8 cellular contexts compared by ENCODE assay signal in the genomic region with DNA sequence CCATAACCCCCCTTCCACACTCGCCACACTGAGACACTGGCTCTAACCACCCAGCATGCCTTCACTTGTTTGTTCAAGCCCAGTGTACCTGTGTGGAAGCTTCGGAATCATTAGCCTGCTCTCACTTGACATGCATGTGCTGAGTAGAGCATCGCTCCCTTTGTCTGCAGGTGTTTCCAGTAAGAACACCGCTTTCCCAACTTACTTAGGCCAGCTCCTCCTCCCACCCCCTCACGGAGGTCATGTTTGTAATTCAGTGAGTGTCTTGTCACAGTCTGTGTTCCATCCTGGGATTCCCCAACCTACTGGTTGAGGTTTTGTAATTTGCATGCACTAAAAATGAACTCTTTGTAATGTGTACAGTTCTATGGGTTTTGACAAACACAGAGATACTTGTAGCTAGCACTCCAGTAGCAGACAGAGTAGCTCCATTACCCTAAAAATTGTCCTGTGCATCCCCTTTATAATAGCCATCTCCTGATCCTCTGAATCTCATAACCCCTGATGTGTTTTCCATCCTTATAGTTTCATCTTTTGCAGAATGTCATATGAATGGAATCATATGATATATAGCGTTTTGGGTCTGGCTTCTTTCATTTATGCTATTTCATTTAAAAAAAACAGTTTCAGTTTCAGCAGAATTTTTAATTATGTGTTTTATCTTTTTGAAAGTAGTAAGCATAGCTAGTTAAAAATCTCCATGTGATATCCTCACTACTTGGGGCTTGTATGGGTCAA.
DNase-seq lines count a peak whose midpoint lies in the region; ATAC-seq lines count a peak whose summit lies in the region.

No MANE protein-coding gene starts in this region.

- DNase-seq in GM19240 (ENCODE audit: insufficient read length, low spot score), result peak; percentile 65
- DNase-seq in activated CD4-positive, alpha-beta T cell treated with anti-CD3 and anti-CD28 coated beads, Interleukin-2, amount 50 U/mL, for 48 hours, result peak; percentile 66 to 75
- DNase-seq in stimulated activated CD4-positive, alpha-beta T cell treated with anti-CD3 and anti-CD28 coated beads, Interleukin-15, amount 100 ng/mL, for 24 hours, result peak; percentile 81
- DNase-seq in A172 (ENCODE audit: low spot score), result no peak
- DNase-seq in DMS53 (lab: John Stamatoyannopoulos, UW), result no peak
- no peak for DNase-seq in HAP-1 (ENCODE audit: low spot score in 2 of 2)
- DNase-seq in NCI-H2171 (lab: John Stamatoyannopoulos, UW), result no peak

- no peaks in the 10 kb centered on the region for H3K36me3 ChIP-seq in HAP-1 (replicated peaks)

- peak; percentile 90 for ATAC-seq in HG03039 (IDR thresholded peaks at IDR 0.05; ENCODE audit: unreplicated experiment)

- no peaks in the 10 kb centered on the region for H3K9me3 ChIP-seq in HAP-1

- H3K27me3 ChIP-seq in HAP-1 (ENCODE audit: low read depth), result no peaks in the 10 kb centered on the region; the same call in 1 of the 2 replicates

- in situ Hi-C loops in HAP-1 (cut with MboI; ENCODE audit: low sequenced_read_pairs), result no loop called here

- H3K4me1 ChIP-seq in HAP-1, result no peaks in the 10 kb centered on the region

- H3K4me3 ChIP-seq in HAP-1, result no peak overlapping the region

Comparison
In these comparisons a context has a peak if more than half of its experiments do, and no peak if none do; other contexts are left out.
1. DNase-seq: peak in GM19240 (single experiment), activated CD4-positive, alpha-beta T cell treated with anti-CD3 and anti-CD28 coated beads, Interleukin-2, amount 50 U/mL, for 48 hours (2 of 2) and stimulated activated CD4-positive, alpha-beta T cell treated with anti-CD3 and anti-CD28 coated beads, Interleukin-15, amount 100 ng/mL, for 24 hours (single experiment); none in A172 (single experiment), DMS53 (single experiment), HAP-1 (0 of 2) and NCI-H2171 (single experiment).